Comparison of ENCODE assay signal across 30 cellular contexts in the genomic region with DNA sequence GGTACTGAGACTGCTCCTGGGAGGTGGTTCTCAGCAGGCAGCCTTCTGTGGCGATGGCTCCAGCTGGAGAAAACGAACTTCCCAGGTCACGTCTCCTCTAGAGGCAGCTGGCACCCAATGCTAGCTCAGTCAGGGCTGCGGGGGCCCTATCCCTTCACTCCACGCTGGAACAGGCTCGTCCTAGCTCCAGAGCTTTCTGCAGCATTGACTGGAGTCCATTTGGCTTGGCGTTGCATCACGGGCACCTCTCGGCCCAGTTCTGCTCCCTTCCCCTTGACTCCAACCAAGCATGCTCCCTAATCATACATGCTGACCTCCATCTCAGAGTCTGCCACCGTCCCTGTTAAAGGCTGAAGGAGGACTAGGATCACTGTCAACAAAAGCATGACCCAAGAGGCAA. TPM values are rescaled to one million over a fixed set of nuclear protein-coding genes. Genes with fewer than 3 reads are reported as not detected.
"Had no signal": no experiment of that assay in that cellular context is flagged by ENCODE, and none has a peak within 500 bp of the region (broad histone marks: within the 10 kb centered on the region; RNA-seq: fewer than 3 reads in every experiment).

No MANE protein-coding gene starts in this region.

- ATAC-seq: activated CD4-positive, alpha-beta T cell treated with anti-CD3 and anti-CD28 coated beads for 36 hours; activated CD8-positive, alpha-beta memory T cell treated with anti-CD3 and anti-CD28 coated beads, Interleukin-2, amount 10 ng/mL, durations not matched to agents 7 days and 5 days; activated CD8-positive, alpha-beta T cell treated with anti-CD3 and anti-CD28 coated beads, Interleukin-2, amount 10 ng/mL, durations not matched to agents 7 days and 5 days; activated naive CD8-positive, alpha-beta T cell treated with anti-CD3 and anti-CD28 coated beads, Interleukin-2, amount 50 U/mL, for 24 hours; body of pancreas; effector memory CD8-positive, alpha-beta T cell; foreskin keratinocyte; gastrocnemius medialis; heart left ventricle had no signal

- H3K9me3 ChIP-seq: adrenal gland, body of pancreas, esophagus muscularis mucosa, gastrocnemius medialis, heart left ventricle had no signal

- H3K4me1 ChIP-seq: adrenal gland, foreskin keratinocyte, gastrocnemius medialis had no signal

- H3K4me3 ChIP-seq: adrenal gland, body of pancreas, cardiac muscle cell, esophagus muscularis mucosa, gastrocnemius medialis, heart left ventricle had no signal

- DNase-seq: activated CD4-positive, alpha-beta memory T cell treated with anti-CD3 and anti-CD28 coated beads for 36 hours; activated CD4-positive, alpha-beta T cell treated with anti-CD3 and anti-CD28 coated beads for 36 hours; activated CD4-positive, alpha-beta T cell treated with anti-CD3 and anti-CD28 coated beads, Interleukin-2, amount 10 ng/mL, durations not matched to agents 24 days and 14 days; activated CD4-positive, CD25-positive, alpha-beta regulatory T cell; activated CD4-positive, CD25-positive, alpha-beta regulatory T cell treated with anti-CD3 and anti-CD28 coated beads, Interleukin-2, amount 50 U/mL, for 72 hours; activated CD8-positive, alpha-beta memory T cell treated with anti-CD3 and anti-CD28 coated beads, Interleukin-2, amount 10 ng/mL, durations not matched to agents 7 days and 5 days; activated CD8-positive, alpha-beta memory T cell treated with anti-CD3 and anti-CD28 coated beads, Interleukin-2, amount 50 U/mL, for 4 hours; activated CD8-positive, alpha-beta T cell treated with anti-CD3 and anti-CD28 coated beads, Interleukin-2, amount 10 ng/mL, durations not matched to agents 7 days and 5 days; activated effector memory CD4-positive, alpha-beta T cell treated with anti-CD3 and anti-CD28 coated beads, Interleukin-2, amount 50 U/mL, for 16 hours; activated naive CD4-positive, alpha-beta T cell treated with anti-CD3 and anti-CD28 coated beads for 36 hours; activated naive CD8-positive, alpha-beta T cell treated with anti-CD3 and anti-CD28 coated beads for 36 hours; activated naive CD8-positive, alpha-beta T cell treated with anti-CD3 and anti-CD28 coated beads, Interleukin-2, amount 50 U/mL, for 24 hours; activated T-cell treated with anti-CD3 and anti-CD28 coated beads, Interleukin-2, amount 50 U/mL, for 1 hour; activated T-cell treated with anti-CD3 and anti-CD28 coated beads, Interleukin-2, amount 50 U/mL, for 48 hours; adrenal gland; amygdala; aorta; body of pancreas; cortex of kidney; dermis blood vessel endothelial cell; effector CD4-positive, alpha-beta T cell; effector memory CD8-positive, alpha-beta T cell; erythroblast; foreskin keratinocyte; gastrocnemius medialis; glutamatergic neuron; heart left ventricle; T-helper 2 cell had no signal

- H3K27ac ChIP-seq: adrenal gland, body of pancreas, cardiac muscle cell, esophagus muscularis mucosa, foreskin keratinocyte, gastrocnemius medialis, heart left ventricle had no signal

- H3K36me3 ChIP-seq: adrenal gland, cardiac muscle cell, esophagus muscularis mucosa, gastrocnemius medialis, heart left ventricle had no signal

RNA-seq across cellular contexts. Expression of a gene that starts 5.9 kb away (rescaled TPM):
- total RNA-seq: cardiac muscle cell, dermis blood vessel endothelial cell, foreskin keratinocyte had no signal
- polyA plus RNA-seq: cardiac muscle cell, foreskin keratinocyte had no signal
